In the genomic region with DNA sequence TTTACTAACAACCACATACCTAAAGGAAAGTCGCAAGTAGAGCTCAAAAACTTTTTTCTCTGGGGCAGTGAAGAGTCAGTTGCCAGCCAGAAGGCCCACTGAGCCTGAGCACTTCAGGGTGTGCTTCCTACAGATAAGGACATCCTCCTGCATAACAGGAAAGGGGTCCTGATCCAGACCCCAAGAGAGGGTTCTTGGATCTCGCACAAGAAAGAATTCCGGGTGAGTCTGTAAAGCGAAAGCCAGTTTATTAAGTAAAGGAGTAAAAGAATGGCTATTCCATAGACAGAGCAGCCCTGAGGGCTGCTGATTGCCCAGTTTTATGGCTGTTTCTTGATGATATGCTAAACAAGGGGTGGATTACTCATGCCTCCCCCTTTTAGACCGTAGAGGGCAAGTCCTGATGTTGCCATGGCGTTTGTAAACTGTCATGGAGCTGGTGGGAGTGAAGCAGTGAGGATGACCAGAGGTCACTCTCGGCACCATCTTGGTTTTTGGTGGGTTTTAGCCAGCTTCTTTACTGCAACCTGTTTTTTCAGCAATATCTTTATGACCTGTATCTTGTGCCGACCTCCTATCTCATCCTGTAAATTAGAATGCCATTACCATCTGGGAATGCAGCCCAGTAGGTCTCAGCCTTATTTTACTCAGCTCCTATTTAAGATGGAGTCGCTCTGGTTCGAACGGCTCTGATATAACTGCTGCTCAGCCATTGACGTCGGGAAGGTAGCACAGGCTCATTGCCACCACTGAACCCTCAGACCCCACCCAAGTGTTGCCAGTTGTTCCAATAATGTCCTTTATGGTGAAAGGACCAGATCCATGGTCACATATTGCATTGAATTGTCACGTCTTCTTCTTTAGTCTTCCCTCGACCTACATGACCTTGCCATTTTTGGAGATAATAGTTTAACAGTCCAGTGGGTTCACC, we compare ENCODE assay signal across 9 cellular contexts.
DNase-seq lines count a peak whose midpoint lies in the region; ATAC-seq and TF ChIP-seq lines count a peak whose summit lies in the region.
"Had no signal": no experiment of that assay in that cellular context is flagged by ENCODE, and none has a peak within 500 bp of the region (broad histone marks: within the 10 kb centered on the region; RNA-seq: fewer than 3 reads in every experiment).

No MANE protein-coding gene starts in this region.

- H4K8ac ChIP-seq in mesendoderm (ENCODE audit: low read depth, low read length), result no peak overlapping the region

- no peak for ATAC-seq in thoracic aorta (ENCODE audit: insufficient number of reproducible peaks, low FRiP score, low read depth)
- ATAC-seq in GM21526 (IDR thresholded peaks at IDR 0.05; ENCODE audit: low FRiP score, unreplicated experiment), result no peak
- ATAC-seq: activated T-cell treated with anti-CD3 and anti-CD28 coated beads, Interleukin-2, amount 50 U/mL, for 72 hours had no signal

- TF ChIP-seq CTCF in breast epithelium (IDR thresholded peaks at IDR 0.05) (no peak), thoracic aorta (IDR thresholded peaks at IDR 0.05) (no peak), GM10248 (IDR thresholded peaks at IDR 0.05; ENCODE audit: control extremely low read depth, extremely low read depth, low read depth, missing control alignments) (no peak)

- CTCF ChIA-PET in GM10248 (lab: Yijun Ruan, JAX), result no interaction called here

- DNase-seq in breast epithelium (ENCODE audit: low spot score in 2 of 2) (no peak), mesendoderm (peak; percentile 72), thoracic aorta (ENCODE audit: low spot score) (no peak), ecto neural progenitor cell (ENCODE audit: low spot score) (no peak), GM10248 (ENCODE audit: extremely low spot score) (no peak), NCI-H2029 (lab: John Stamatoyannopoulos, UW) (no peak)
- DNase-seq: activated T-cell treated with anti-CD3 and anti-CD28 coated beads, Interleukin-2, amount 50 U/mL, for 72 hours had no signal

- H3K36me3 ChIP-seq in HUES48 (ENCODE audit: control insufficient read depth, insufficient read depth, low read length), result no peaks in the 10 kb centered on the region
- H3K36me3 ChIP-seq in breast epithelium, result no peaks in the 10 kb centered on the region
- no peaks in the 10 kb centered on the region for H3K36me3 ChIP-seq in mesendoderm (ENCODE audit: control insufficient read depth, insufficient read depth, low read length)
- no peaks in the 10 kb centered on the region for H3K36me3 ChIP-seq in thoracic aorta

- H3K9ac ChIP-seq in HUES48 (ENCODE audit: low read depth, low read length) (no peak overlapping the region), mesendoderm (ENCODE audit: low read length) (no peak overlapping the region)

- H3K79me1 ChIP-seq in mesendoderm (ENCODE audit: low read length), result no peaks in the 10 kb centered on the region

- POLR2A ChIA-PET in GM10248 (lab: Yijun Ruan, JAX), result interaction anchor here (0.7 kb wide), 2 partner anchors 804 to 1503 kb away, joined by 3 read pairs; no protein-coding TSS in a partner anchor

- no peak overlapping the region for H3K23ac ChIP-seq in mesendoderm (ENCODE audit: low read length)

- H3K18ac ChIP-seq in mesendoderm (ENCODE audit: low read length), result no peak overlapping the region

- peaks cover 12% of the 10 kb centered on the region for H3K4me1 ChIP-seq in HUES48 (ENCODE audit: control insufficient read depth, insufficient read depth, low read length)
- H3K4me1 ChIP-seq in breast epithelium, result peaks cover 6 to 13% of the 10 kb centered on the region in 2 donors
- H3K4me1 ChIP-seq in mesendoderm (ENCODE audit: control insufficient read depth, low read depth, low read length), result peaks cover 6% of the 10 kb centered on the region
- H3K4me1 ChIP-seq in thoracic aorta (ENCODE audit: control insufficient read depth in 1 of 2, low read depth in 2 of 2), result peaks cover 42 to 67% of the 10 kb centered on the region in 2 donors

- H2BK120ac ChIP-seq in mesendoderm (ENCODE audit: low read depth, low read length), result no peak overlapping the region

- no peak overlapping the region for H2BK15ac ChIP-seq in mesendoderm (replicated peaks; ENCODE audit: low read depth)

- H3K27me3 ChIP-seq in HUES48 (ENCODE audit: control insufficient read depth, insufficient read depth, low read length), result no peaks in the 10 kb centered on the region
- no peaks in the 10 kb centered on the region for H3K27me3 ChIP-seq in breast epithelium
- no peaks in the 10 kb centered on the region for H3K27me3 ChIP-seq in mesendoderm (ENCODE audit: insufficient read depth, low read length, poor library complexity)
- no peaks in the 10 kb centered on the region for H3K27me3 ChIP-seq in thoracic aorta (replicated peaks; ENCODE audit: insufficient read depth)

- no peaks in the 10 kb centered on the region for H3K79me2 ChIP-seq in mesendoderm (ENCODE audit: control insufficient read depth, insufficient read depth, low read length)

- H2BK5ac ChIP-seq in mesendoderm (ENCODE audit: low read length), result no peak overlapping the region

- H4K5ac ChIP-seq in mesendoderm (ENCODE audit: low read length), result no peak overlapping the region

- H3K4me2 ChIP-seq in mesendoderm (ENCODE audit: low read length), result no peak overlapping the region

- intact Hi-C loops in breast epithelium (cut with DNase I; ENCODE audit: low total_unique reads), result no loop called here

- no CpG with 5 or more reads among the region's 15 CpGs for WGBS in mesendoderm (ENCODE audit: extremely low coverage, insufficient coverage, low lambda C conversion rate)

- no peak overlapping the region for H3K56ac ChIP-seq in mesendoderm (ENCODE audit: low read length)

- no peak overlapping the region for H3K4me3 ChIP-seq in HUES48 (ENCODE audit: low read depth, low read length)
- H3K4me3 ChIP-seq in breast epithelium, result no peak overlapping the region
- no peak overlapping the region for H3K4me3 ChIP-seq in mesendoderm (ENCODE audit: low read length)
- no peak overlapping the region for H3K4me3 ChIP-seq in thoracic aorta

- no peak overlapping the region for H3K4ac ChIP-seq in mesendoderm (ENCODE audit: low read depth, low read length)

- TF ChIP-seq POLR2A in breast epithelium (IDR thresholded peaks at IDR 0.05), result no peak

- no peaks in the 10 kb centered on the region for H3K9me3 ChIP-seq in HUES48 (ENCODE audit: control insufficient read depth, insufficient read depth, low read length)
- no peaks in the 10 kb centered on the region for H3K9me3 ChIP-seq in breast epithelium
- no peaks in the 10 kb centered on the region for H3K9me3 ChIP-seq in thoracic aorta

- H2AK5ac ChIP-seq in mesendoderm (ENCODE audit: low read length), result no peak overlapping the region

- H3K27ac ChIP-seq in HUES48 (ENCODE audit: low read depth, low read length) (peak overlapping the region; percentile 22), breast epithelium (peak overlapping the region; percentile 88 to 91), mesendoderm (ENCODE audit: low read depth, low read length) (no peak overlapping the region), thoracic aorta (peak overlapping the region; percentile 94 to 96)
